In the genomic region with DNA sequence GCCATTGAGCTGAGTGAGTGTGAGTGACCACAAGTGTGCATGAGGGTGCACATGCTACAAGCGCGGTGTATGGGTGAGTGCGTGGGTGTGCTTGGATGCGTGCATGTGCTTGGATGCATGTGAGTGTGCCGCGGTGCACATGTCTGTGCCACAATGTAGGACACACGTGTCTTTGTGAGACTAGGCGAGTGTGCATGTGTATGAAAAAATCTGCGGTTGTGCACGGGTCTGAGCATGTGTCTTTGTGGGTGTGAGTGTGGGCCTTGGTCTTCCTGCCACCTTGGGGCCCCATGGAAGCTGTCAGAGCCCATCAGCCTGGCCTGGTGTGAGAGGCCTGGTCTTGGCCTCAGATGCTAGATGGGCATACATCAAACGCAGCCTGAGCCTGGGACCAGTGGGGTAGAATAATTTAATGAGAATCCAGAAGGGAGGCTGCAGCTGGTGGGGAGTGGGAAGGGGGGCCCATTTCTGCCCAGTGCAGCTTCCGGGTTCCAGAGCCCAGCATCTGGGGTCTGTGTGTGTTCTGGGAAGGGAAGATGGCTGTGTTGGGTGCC, we compare ENCODE assay signal across 22 cellular contexts.
"Had no signal": no experiment of that assay in that cellular context is flagged by ENCODE, and none has a peak within 500 bp of the region (broad histone marks: within the 10 kb centered on the region; RNA-seq: fewer than 3 reads in every experiment).

No MANE protein-coding gene starts in this region.

- H3K4me3 Mint-ChIP-seq: activated CD4-positive, alpha-beta memory T cell treated with anti-CD3 and anti-CD28 coated beads for 36 hours; activated CD8-positive, alpha-beta memory T cell treated with anti-CD3 and anti-CD28 coated beads, Interleukin-2, amount 10 ng/mL, durations not matched to agents 7 days and 5 days; activated naive CD8-positive, alpha-beta T cell treated with anti-CD3 and anti-CD28 coated beads, Interleukin-2, amount 10 ng/mL, durations not matched to agents 7 days and 5 days; activated T-helper 17 cell treated with anti-CD3 and anti-CD28 coated beads, Interleukin-2, amount 50 U/mL, for 72 hours; stimulated activated naive B cell treated with anti-CD40 and anti-IgM and Interleukin-4, amounts not matched to agents 10 μg/mL and 1 μg/mL and 100 μg/mL, for 72 hours; T-helper 2 cell treated with Interferon-gamma antibody and Interleukin-4, amounts not matched to agents 5 μg/mL and 100 μg/mL, for 36 hours had no signal

- H3K36me3 Mint-ChIP-seq: activated CD4-positive, alpha-beta memory T cell treated with anti-CD3 and anti-CD28 coated beads for 36 hours; stimulated activated naive B cell treated with anti-CD40 and anti-IgM and Interleukin-4, amounts not matched to agents 10 μg/mL and 1 μg/mL and 100 μg/mL, for 72 hours had no signal

- H3K9me3 Mint-ChIP-seq: activated CD4-positive, alpha-beta memory T cell treated with anti-CD3 and anti-CD28 coated beads for 36 hours; stimulated activated naive B cell treated with anti-CD40 and anti-IgM and Interleukin-4, amounts not matched to agents 10 μg/mL and 1 μg/mL and 100 μg/mL, for 72 hours; T-helper 2 cell treated with Interferon-gamma antibody and Interleukin-4, amounts not matched to agents 5 μg/mL and 100 μg/mL, for 36 hours had no signal

- FAIRE-seq: frontal cortex, TTC549 had no signal

- DNase-seq: activated CD4-positive, alpha-beta memory T cell treated with anti-CD3 and anti-CD28 coated beads for 36 hours; activated CD4-positive, alpha-beta T cell treated with anti-CD3 and anti-CD28 coated beads for 4 hours; activated CD8-positive, alpha-beta memory T cell treated with anti-CD3 and anti-CD28 coated beads, Interleukin-2, amount 10 ng/mL, durations not matched to agents 7 days and 5 days; activated naive CD4-positive, alpha-beta T cell treated with Interleukin-2 at 50 U/mL for 16 hours; activated naive CD8-positive, alpha-beta T cell treated with anti-CD3 and anti-CD28 coated beads, Interleukin-2, amount 10 ng/mL, durations not matched to agents 7 days and 5 days; activated T-cell treated with anti-CD3 and anti-CD28 coated beads, Interleukin-2, amount 50 U/mL, for 1 hour; body of pancreas; central memory CD4-positive, alpha-beta T cell; colonic mucosa; head of caudate nucleus; left lung; ovary; sigmoid colon; spleen; stimulated activated CD4-positive, alpha-beta T cell treated with anti-CD3 and anti-CD28 coated beads, Interleukin-4, amount 100 ng/mL, for 4 hours; stimulated activated naive B cell treated with anti-CD40 and anti-IgM and Interleukin-4, amounts not matched to agents 10 μg/mL and 1 μg/mL and 100 μg/mL, for 72 hours; upper lobe of right lung had no signal

- H3K27ac ChIP-seq: body of pancreas, colonic mucosa, left lung, ovary, sigmoid colon, spleen, thoracic aorta, upper lobe of right lung had no signal

- H3K27me3 ChIP-seq: body of pancreas, colonic mucosa, ovary, sigmoid colon, upper lobe of right lung had no signal

- H3K9me3 ChIP-seq: body of pancreas, colonic mucosa, left lung, ovary, sigmoid colon, spleen, thoracic aorta, upper lobe of right lung had no signal

- H3K27ac Mint-ChIP-seq: activated CD4-positive, alpha-beta memory T cell treated with anti-CD3 and anti-CD28 coated beads for 36 hours; activated CD8-positive, alpha-beta memory T cell treated with anti-CD3 and anti-CD28 coated beads, Interleukin-2, amount 10 ng/mL, durations not matched to agents 7 days and 5 days; activated naive CD8-positive, alpha-beta T cell treated with anti-CD3 and anti-CD28 coated beads, Interleukin-2, amount 10 ng/mL, durations not matched to agents 7 days and 5 days; activated T-helper 17 cell treated with anti-CD3 and anti-CD28 coated beads, Interleukin-2, amount 50 U/mL, for 72 hours; stimulated activated naive B cell treated with anti-CD40 and anti-IgM and Interleukin-4, amounts not matched to agents 10 μg/mL and 1 μg/mL and 100 μg/mL, for 72 hours; T-helper 2 cell treated with Interferon-gamma antibody and Interleukin-4, amounts not matched to agents 5 μg/mL and 100 μg/mL, for 36 hours had no signal

- H3K4me3 ChIP-seq: body of pancreas, colonic mucosa, left lung, ovary, sigmoid colon, spleen, thoracic aorta, upper lobe of right lung had no signal

- H3K4me1 ChIP-seq: body of pancreas, colonic mucosa had no signal

- H3K36me3 ChIP-seq: colonic mucosa, left lung, ovary, sigmoid colon, spleen, thoracic aorta, upper lobe of right lung had no signal
